ENCODE assay signal across 10 cellular contexts in the genomic region with DNA sequence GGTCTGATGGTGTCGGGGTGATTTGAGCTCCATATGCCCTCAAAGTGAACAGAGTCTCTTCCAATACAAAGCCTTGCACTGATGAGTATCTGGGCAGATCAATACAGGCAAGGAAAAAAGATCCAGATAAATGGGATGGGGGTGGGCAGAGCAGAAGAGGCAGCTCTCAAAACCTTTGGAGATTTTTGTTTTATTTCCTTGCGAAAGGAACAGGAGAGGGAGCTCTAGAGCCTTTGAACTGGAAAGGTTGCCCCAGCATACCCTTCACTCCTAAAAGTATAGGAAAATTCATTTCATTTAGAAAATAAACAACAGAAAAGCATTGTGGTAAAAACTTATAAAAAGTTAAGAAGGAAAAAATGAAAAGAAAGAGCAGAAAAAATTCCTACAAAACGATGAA. TPM values are rescaled to one million over a fixed set of nuclear protein-coding genes. Genes with fewer than 3 reads are reported as not detected.
DNase-seq lines count a peak whose midpoint lies in the region; ATAC-seq, FAIRE-seq and TF ChIP-seq lines count a peak whose summit lies in the region.
"Had no signal": no experiment of that assay in that cellular context is flagged by ENCODE, and none has a peak within 500 bp of the region (broad histone marks: within the 10 kb centered on the region; RNA-seq: fewer than 3 reads in every experiment).

No MANE protein-coding gene starts in this region.

- DNase-seq in AG08395 (ENCODE audit: low spot score): peak; percentile 50
- peak; percentile 32 for DNase-seq in GM13977 (ENCODE audit: low spot score)
- DNase-seq in RPMI7951 (ENCODE audit: low read depth): peak; percentile 23
- DNase-seq in foreskin keratinocyte: peak in 1 of 2 donors; percentile 23
- DNase-seq in small intestine: no peak
- DNase-seq in activated CD4-positive, alpha-beta T cell treated with anti-CD3 and anti-CD28 coated beads for 36 hours: no peak

- H3K27me3 ChIP-seq in foreskin keratinocyte: peaks cover 45% of the 10 kb centered on the region
- H3K27me3 ChIP-seq in small intestine (ENCODE audit: control insufficient read depth in 2 of 2, insufficient read depth in 2 of 2, low read length in 2 of 2): peaks cover 0 to 6% of the 10 kb centered on the region in 2 donors

- no peak overlapping the region for H3K27ac ChIP-seq in foreskin keratinocyte
- H3K27ac ChIP-seq in small intestine (ENCODE audit: low read depth in 1 of 2, low read length in 1 of 2): no peak overlapping the region

- FAIRE-seq in small intestine (lab: Jason Lieb, UNC): no peak
- FAIRE-seq: colon had no signal

- H3K36me3 ChIP-seq in small intestine (ENCODE audit: control insufficient read depth in 2 of 2, insufficient read depth in 2 of 2, low read length in 2 of 2): no peaks in the 10 kb centered on the region

- CTCF ChIA-PET in activated CD4-positive, alpha-beta T cell treated with anti-CD3 and anti-CD28 coated beads for 36 hours (lab: Charles Lee): interaction anchor here (0.6 to 1.5 kb wide), 11 partner anchors 8 to 268 kb away, joined by 3 to 11 read pairs (median 4); no protein-coding TSS in a partner anchor

- H3K27ac Mint-ChIP-seq in activated CD4-positive, alpha-beta T cell treated with anti-CD3 and anti-CD28 coated beads for 36 hours: no peak overlapping the region

- H3K4me3 Mint-ChIP-seq in activated CD4-positive, alpha-beta T cell treated with anti-CD3 and anti-CD28 coated beads for 36 hours: no peak overlapping the region

- H3K4me1 Mint-ChIP-seq in activated CD4-positive, alpha-beta T cell treated with anti-CD3 and anti-CD28 coated beads for 36 hours: no peaks in the 10 kb centered on the region

- H3K9me3 Mint-ChIP-seq in activated CD4-positive, alpha-beta T cell treated with anti-CD3 and anti-CD28 coated beads for 36 hours (ENCODE audit: low read depth): no peaks in the 10 kb centered on the region

- no peaks in the 10 kb centered on the region for H3K36me3 Mint-ChIP-seq in activated CD4-positive, alpha-beta T cell treated with anti-CD3 and anti-CD28 coated beads for 36 hours (ENCODE audit: low read depth)

- no peak overlapping the region for H3K4me3 ChIP-seq in small intestine (ENCODE audit: low read depth in 1 of 2, low read length in 2 of 2)

- POLR2A ChIA-PET in activated CD4-positive, alpha-beta T cell treated with anti-CD3 and anti-CD28 coated beads for 36 hours (lab: Charles Lee): no interaction called here

- intact Hi-C loops in activated CD4-positive, alpha-beta T cell treated with anti-CD3 and anti-CD28 coated beads for 36 hours (cut with DNase I, micrococcal nuclease): loop anchor here (1.0 to 2.0 kb wide), 2 partner anchors 133 to 202 kb away; no protein-coding TSS in a partner anchor

- TF ChIP-seq CTCF in GM13977 (IDR thresholded peaks at IDR 0.05; ENCODE audit: extremely low read depth, insufficient read depth, missing control alignments): peak; percentile 34
- peak; percentile 68 for TF ChIP-seq CTCF in foreskin keratinocyte (conservative IDR thresholded peaks at IDR 0.05)

- ATAC-seq in foreskin keratinocyte (no peak), GM21423 (IDR thresholded peaks at IDR 0.05; ENCODE audit: unreplicated experiment) (no peak), HG02884 (IDR thresholded peaks at IDR 0.05; ENCODE audit: unreplicated experiment) (no peak)
- no peak for ATAC-seq in activated CD4-positive, alpha-beta T cell treated with anti-CD3 and anti-CD28 coated beads for 36 hours

- no peaks in the 10 kb centered on the region for H3K4me1 ChIP-seq in foreskin keratinocyte
- no peaks in the 10 kb centered on the region for H3K4me1 ChIP-seq in small intestine (ENCODE audit: control insufficient read depth in 2 of 2, insufficient read depth in 1 of 2, low read depth in 1 of 2, low read length in 1 of 2)

- H3K9me3 ChIP-seq in small intestine (ENCODE audit: control insufficient read depth, low read depth): no peaks in the 10 kb centered on the region

- 49 to 59% (median 58%) methylated on average over 3 of the region's 3 CpGs for WGBS in small intestine, 3 donors

- peaks cover 8% of the 10 kb centered on the region for H3K27me3 Mint-ChIP-seq in activated CD4-positive, alpha-beta T cell treated with anti-CD3 and anti-CD28 coated beads for 36 hours

- in situ Hi-C loops in GM13977 (cut with MboI; ENCODE audit: low pct_unique_long_range_greater_than_20kb, low sequenced_read_pairs, unreplicated experiment): no loop called here

RNA-seq across cellular contexts. Expression of gene OLIG2, which starts 31.4 kb away (rescaled TPM):
- 0.72 and 0.88 TPM in 2 replicates for total RNA-seq in RPMI7951 (2014; rRNA removed; shearing (Covaris generic))
- total RNA-seq in foreskin keratinocyte: not detected in 2 replicates
- polyA plus RNA-seq in foreskin keratinocyte (not detected in 2 replicates), small intestine (not detected)
- not detected for total RNA-seq in activated CD4-positive, alpha-beta T cell treated with anti-CD3 and anti-CD28 coated beads for 36 hours
- total RNA-seq: skeletal muscle tissue had no signal

Comparison
In these comparisons a context has a peak if more than half of its experiments do, and no peak if none do; other contexts are left out.
1. DNase-seq: peak in AG08395 (single experiment), GM13977 (single experiment) and RPMI7951 (single experiment); none in small intestine (single experiment) and activated CD4-positive, alpha-beta T cell treated with anti-CD3 and anti-CD28 coated beads for 36 hours (single experiment).